Comparison of ENCODE assay signal across 8 cellular contexts in genomic region chr12:51390457-51391046, GRCh38. TPM values are rescaled to one million over a fixed set of nuclear protein-coding genes. Genes with fewer than 3 reads are reported as not detected.
DNase-seq lines count a peak whose midpoint lies in the region; ATAC-seq, FAIRE-seq and TF ChIP-seq lines count a peak whose summit lies in the region.

No MANE protein-coding gene starts in this region.

- no peak overlapping the region for H2AK5ac ChIP-seq in H9 (ENCODE audit: insufficient read length, low read length)

- H3T11ph ChIP-seq in H9 (ENCODE audit: low read length): no peak overlapping the region

- H3K4me3 ChIP-seq in heart left ventricle (peak overlapping the region in 9 of 12 donors; percentile 50 to 83 (median 57)), gastrocnemius medialis (peak overlapping the region in 3 of 4 donors; percentile 37 to 73 (median 55))

- H2BK120ac ChIP-seq in H9 (ENCODE audit: low read depth, low read length, poor library complexity, severe bottlenecking): no peak overlapping the region

- no CpG with 5 or more reads among the region's 9 CpGs for WGBS in H9 (ENCODE audit: extremely low coverage, insufficient read length, low lambda C conversion rate)
- WGBS in heart left ventricle, 4 donors: 74 to 86% (median 76%) methylated on average over 5 to 9 of the region's 9 CpGs

- H3K4me1 Mint-ChIP-seq in H9: peaks cover 45 to 51% of the 10 kb centered on the region in 2 experiments

- in situ Hi-C loops in SK-MEL-5 (cut with HindIII; ENCODE audit: low pct_unique_long_range_greater_than_20kb, low sequenced_read_pairs) (no loop called here), gastrocnemius medialis (cut with MboI; ENCODE audit: low sequenced_read_pairs in 4 of 4) (no loop called here)

- H3K36me3 Mint-ChIP-seq in H9 (ENCODE audit: insufficient read depth in 1 of 3, low read depth in 3 of 3): peaks cover 3 to 14% (median 9%) of the 10 kb centered on the region in 3 experiments; a peak in 6 of 7 replicates

- ATAC-seq in heart left ventricle (peak in 3 of 4 donors; percentile 2 to 13 (median 10)), gastrocnemius medialis (no peak)

- intact Hi-C loops in heart left ventricle (cut with DNase I): no loop called here
- intact Hi-C loops in gastrocnemius medialis (cut with DNase I; ENCODE audit: low total_unique reads): no loop called here

- no peak overlapping the region for H4K5ac ChIP-seq in H9 (ENCODE audit: insufficient read length, low read depth, low read length)

- no peak overlapping the region for H3K56ac ChIP-seq in H9 (ENCODE audit: insufficient read length, low read depth, low read length)

- peak overlapping the region; percentile 90 to 95 for H3K4me3 Mint-ChIP-seq in H9

- no peak overlapping the region for H3K18ac ChIP-seq in H9 (ENCODE audit: insufficient read length, low read depth, low read length)

- no peaks in the 10 kb centered on the region for H3K9me3 Mint-ChIP-seq in H9

- H3K14ac ChIP-seq in H9 (ENCODE audit: insufficient read depth, low read length): peak overlapping the region; percentile 84

- no peak overlapping the region for H4K8ac ChIP-seq in H9 (replicated peaks; ENCODE audit: insufficient read length, low read depth, low read length)

- H3K4me1 ChIP-seq in H9 (ENCODE audit: insufficient read depth, low read length): peaks cover 8% of the 10 kb centered on the region; the same call in 1 of the 2 replicates
- peaks cover 0 to 71% (median 7%) of the 10 kb centered on the region in 12 donors for H3K4me1 ChIP-seq in heart left ventricle
- H3K4me1 ChIP-seq in gastrocnemius medialis: peaks cover 3 to 4% of the 10 kb centered on the region in 2 donors

- H3K27ac Mint-ChIP-seq in H9: peak overlapping the region; percentile 53 to 94 (median 86); a peak in 5 of 7 replicates

- no peaks in the 10 kb centered on the region; the same call in 1 of the 2 replicates for H3K27me3 Mint-ChIP-seq in H9 (ENCODE audit: low read depth)

- no peaks in the 10 kb centered on the region for H3K79me1 ChIP-seq in H9 (ENCODE audit: insufficient read depth, low read depth, low read length, poor library complexity, severe bottlenecking)

- TF ChIP-seq POLR2A in heart left ventricle (IDR thresholded peaks at IDR 0.05) (no peak), gastrocnemius medialis (IDR thresholded peaks at IDR 0.05) (no peak)

- no peak overlapping the region for H2BK12ac ChIP-seq in H9 (ENCODE audit: insufficient read length, low read depth, low read length)

- H3K9ac ChIP-seq in H9 (ENCODE audit: extremely low read depth, insufficient read length, low read length): no peak overlapping the region

- H3K23me2 ChIP-seq in H9 (ENCODE audit: insufficient read length, low read depth, low read length, poor library complexity, severe bottlenecking): peaks cover 10% of the 10 kb centered on the region

- H4K91ac ChIP-seq in H9 (ENCODE audit: insufficient read length, low read depth, low read length): no peak overlapping the region

- no peaks in the 10 kb centered on the region for H4K20me1 ChIP-seq in H9 (ENCODE audit: control insufficient read depth, insufficient read depth, insufficient read length)

- no peak overlapping the region for H2BK15ac ChIP-seq in H9 (ENCODE audit: low read depth, low read length)

- no peaks in the 10 kb centered on the region for H3K79me2 ChIP-seq in H9 (ENCODE audit: insufficient read depth, low read length)

- H3K9me3 ChIP-seq in H9 (ENCODE audit: control insufficient read depth, low read depth, low read length) (no peaks in the 10 kb centered on the region), heart left ventricle (no peaks in the 10 kb centered on the region), gastrocnemius medialis (no peaks in the 10 kb centered on the region)

- peak overlapping the region; percentile 79 for H3K4me2 ChIP-seq in H9 (ENCODE audit: insufficient read depth, insufficient read length, low read length)

- TF ChIP-seq CTCF in H9 (conservative IDR thresholded peaks at IDR 0.05) (no peak), heart left ventricle (IDR thresholded peaks at IDR 0.05) (no peak), gastrocnemius medialis (IDR thresholded peaks at IDR 0.05 in 4 of 5, conservative IDR thresholded peaks at IDR 0.05 in 1 of 5) (no peak)

- no peak overlapping the region for H2BK20ac ChIP-seq in H9 (ENCODE audit: low read depth, low read length, poor library complexity, severe bottlenecking)

- H3K27me3 ChIP-seq in H9 (ENCODE audit: insufficient read depth, low read length) (no peaks in the 10 kb centered on the region), heart left ventricle (peaks cover 0 to 38% (median 14%) of the 10 kb centered on the region in 9 donors), gastrocnemius medialis (peaks cover 14 to 26% (median 20%) of the 10 kb centered on the region in 3 donors)

- no peak for FAIRE-seq in urothelium cell line (lab: Jason Lieb, UNC)

- no peak overlapping the region for H2AFZ ChIP-seq in H9 (ENCODE audit: low read length)

- H3K36me3 ChIP-seq in heart left ventricle: no peaks in the 10 kb centered on the region
- no peaks in the 10 kb centered on the region for H3K36me3 ChIP-seq in gastrocnemius medialis

- H3K4ac ChIP-seq in H9 (ENCODE audit: low read depth, low read length): no peak overlapping the region

- H3K27ac ChIP-seq in H9 (ENCODE audit: insufficient read length, low read depth, low read length): no peak overlapping the region
- H3K27ac ChIP-seq in heart left ventricle: peak overlapping the region in 3 of 12 donors; percentile 3 to 90 (median 37)
- H3K27ac ChIP-seq in gastrocnemius medialis: no peak overlapping the region

- no peak overlapping the region for H3K23ac ChIP-seq in H9 (ENCODE audit: insufficient read length, low read depth, low read length)

- DNase-seq in H9 (no peak), SK-MEL-5 (ENCODE audit: low read depth, low spot score) (peak; percentile 19), heart left ventricle (no peak), gastrocnemius medialis (no peak), NCI-H748 treated with DMSO at 0.1 percent for 48 hours (lab: John Stamatoyannopoulos, UW) (no peak), urothelium cell line (ENCODE audit: low spot score) (no peak), NCI-H774 (lab: John Stamatoyannopoulos, UW) (no peak)
- DNase-seq in stimulated activated naive CD4-positive, alpha-beta T cell treated with Interleukin-2 at 50 U/mL for 16 hours (lab: John Stamatoyannopoulos, UW): no peak

- H2BK5ac ChIP-seq in H9 (ENCODE audit: insufficient read length, low read length): no peak overlapping the region

RNA-seq across cellular contexts. Expression of gene GALNT6, which starts 0.7 kb away (rescaled TPM):
- total RNA-seq in H9 (2021): 9.8 and 11.0 TPM in 2 replicates
- total RNA-seq in SK-MEL-5 (2014; rRNA removed; shearing (Covaris generic)): 1.3 and 3.7 TPM in 2 replicates
- 2.5 and 3.5 TPM in 2 replicates for polyA plus RNA-seq in SK-MEL-5 (2015; cell fraction: cytosol; rRNA removed)
- polyA plus RNA-seq in SK-MEL-5 (2015; cell fraction: nucleus; rRNA removed): 0.44 and 1.7 TPM in 2 replicates
- total RNA-seq in heart left ventricle: 1 to 10 TPM in 5 of 9 donors, under 1 TPM in 4; 0.62 to 8.0 (median 1.1) TPM
- polyA plus RNA-seq in heart left ventricle: under 1 TPM; 0.08 to 0.71 TPM
- under 1 TPM; 0.24 to 0.51 (median 0.37) TPM for total RNA-seq in gastrocnemius medialis

RNA-seq across cellular contexts. Expression of gene SLC4A8, which starts 34.1 kb away (rescaled TPM):
- total RNA-seq in H9 (2021) (18.0 and 26.3 TPM in 2 replicates), heart left ventricle (1 to 10 TPM in 2 of 9 donors, under 1 TPM in 7; 0.13 to 3.6 (median 0.56) TPM), gastrocnemius medialis (under 1 TPM in 1 of 4 donors, not detected in 3; 0.05 TPM)
- total RNA-seq in SK-MEL-5 (2014; rRNA removed; shearing (Covaris generic)): 0.11 TPM in 1 of 2 replicates, not detected in the other
- polyA plus RNA-seq in SK-MEL-5 (2015; cell fraction: cytosol; rRNA removed): 0.18 TPM in 1 of 2 replicates, not detected in the other
- polyA plus RNA-seq in SK-MEL-5 (2015; cell fraction: nucleus; rRNA removed): 0.03 TPM in 1 of 2 replicates, not detected in the other
- polyA plus RNA-seq in heart left ventricle: under 1 TPM; 0.07 to 0.23 TPM

RNA-seq across cellular contexts. Expression of gene CELA1, which starts 44.1 kb away (rescaled TPM):
- not detected in 2 replicates for total RNA-seq in H9 (2021)
- not detected in 2 replicates for total RNA-seq in SK-MEL-5 (2014; rRNA removed; shearing (Covaris generic))
- polyA plus RNA-seq in SK-MEL-5 (2015; cell fraction: cytosol; rRNA removed): not detected in 2 replicates
- polyA plus RNA-seq in SK-MEL-5 (2015; cell fraction: nucleus; rRNA removed): not detected in 2 replicates
- not detected for total RNA-seq in heart left ventricle
- not detected for polyA plus RNA-seq in heart left ventricle
- total RNA-seq in gastrocnemius medialis: not detected

Comparison
In these comparisons a context has a peak if more than half of its experiments do, and no peak if none do; other contexts are left out.
1. ATAC-seq: peak in heart left ventricle (3 of 4); none in gastrocnemius medialis (0 of 2).